In genomic region chr6:18390476-18390875, GRCh38 we compare ENCODE assay signal across 18 cellular contexts. TPM values are rescaled to one million over a fixed set of nuclear protein-coding genes. Genes with fewer than 3 reads are reported as not detected.
DNase-seq lines count a peak whose midpoint lies in the region; TF ChIP-seq lines count a peak whose summit lies in the region.
"Had no signal": no experiment of that assay in that cellular context is flagged by ENCODE, and none has a peak within 500 bp of the region (broad histone marks: within the 10 kb centered on the region; RNA-seq: fewer than 3 reads in every experiment).

No MANE protein-coding gene starts in this region.

- H3K36me3 ChIP-seq in OCI-LY3 (replicated peaks; ENCODE audit: low read depth, low read length) (peaks cover 61% of the 10 kb centered on the region), prostate gland (no peaks in the 10 kb centered on the region)

- peak overlapping the region; percentile 98 for H3K9ac ChIP-seq in OCI-LY3 (ENCODE audit: low read length)

- peaks cover 84% of the 10 kb centered on the region for H3K79me2 ChIP-seq in OCI-LY3 (ENCODE audit: low read length)

- peak; percentile 17 for DNase-seq in COLO829 (ENCODE audit: low spot score)
- no peak for DNase-seq in dorsolateral prefrontal cortex
- DNase-seq in prostate gland (ENCODE audit: low spot score), result no peak
- DNase-seq in midbrain (lab: John Stamatoyannopoulos, UW), result no peak
- DNase-seq in NCI-H748 (lab: John Stamatoyannopoulos, UW; ENCODE audit: unreplicated experiment), result no peak
- no peak for DNase-seq in DMS 273 (lab: John Stamatoyannopoulos, UW; ENCODE audit: unreplicated experiment)
- no peak for DNase-seq in activated T-cell treated with anti-CD3 and anti-CD28 coated beads, Interleukin-2, amount 50 U/mL, for 48 hours
- DNase-seq: activated CD4-positive, CD25-positive, alpha-beta regulatory T cell treated with anti-CD3 and anti-CD28 coated beads, Interleukin-2, amount 50 U/mL, for 72 hours; activated effector memory CD4-positive, alpha-beta T cell treated with Interleukin-2 at 50 U/mL for 16 hours; amygdala; erythroblast; glutamatergic neuron; mesenchymal stem cell; NCI-H1694 treated with DMSO at 0.1 percent for 48 hours; SHP77 treated with DMSO at 0.1 percent for 48 hours; stimulated activated naive CD8-positive, alpha-beta T cell treated with anti-CD3 and anti-CD28 coated beads, Interleukin-15, Interleukin-2, amounts not matched to agents 100 U/mL and 50 U/mL, for 24 hours; T1000 had no signal

- 31% methylated on average over 2 of the region's 2 CpGs for WGBS in prostate gland

- no peak overlapping the region for H2AFZ ChIP-seq in OCI-LY3 (ENCODE audit: low read depth, low read length)

- peaks cover 54% of the 10 kb centered on the region for H3K4me1 ChIP-seq in OCI-LY3 (ENCODE audit: low read length)
- H3K4me1 ChIP-seq in prostate gland (replicated peaks), result no peaks in the 10 kb centered on the region

- H3K4me2 ChIP-seq in OCI-LY3 (ENCODE audit: low read length), result peak overlapping the region; percentile 80

- no peak for TF ChIP-seq POLR2A in prostate gland (IDR thresholded peaks at IDR 0.05)

- H3K9me3 ChIP-seq in OCI-LY3 (ENCODE audit: insufficient read depth, low read length), result no peaks in the 10 kb centered on the region
- no peaks in the 10 kb centered on the region for H3K9me3 ChIP-seq in prostate gland

- H3K4me3 ChIP-seq in OCI-LY3 (ENCODE audit: low read length) (peak overlapping the region; percentile 99), dorsolateral prefrontal cortex (peak overlapping the region in 37 of 59 donors; percentile 5 to 79 (median 65)), prostate gland (peak overlapping the region; percentile 54 to 55)

- H3K27me3 ChIP-seq in OCI-LY3 (ENCODE audit: low read depth, low read length) (no peaks in the 10 kb centered on the region), dorsolateral prefrontal cortex (peaks cover 0 to 24% (median 0%) of the 10 kb centered on the region in 45 donors), prostate gland (replicated peaks; ENCODE audit: insufficient read depth) (no peaks in the 10 kb centered on the region)

- intact Hi-C loops in dorsolateral prefrontal cortex (cut with DNase I) (no loop called here), prostate gland (cut with DNase I) (no loop called here)

- no peak for TF ChIP-seq CTCF in OCI-LY3 (IDR thresholded peaks at IDR 0.05; ENCODE audit: low read depth, low read length)
- no peak for TF ChIP-seq CTCF in dorsolateral prefrontal cortex (IDR thresholded peaks at IDR 0.05 in 54 of 56, conservative IDR thresholded peaks at IDR 0.05 in 2 of 56; ENCODE audit: low read depth in 1 of 56, partially characterized antibody in 56 of 56)
- no peak for TF ChIP-seq CTCF in prostate gland (IDR thresholded peaks at IDR 0.05)

- peaks cover 46% of the 10 kb centered on the region for H4K20me1 ChIP-seq in OCI-LY3 (ENCODE audit: insufficient read depth, low read length)

- peak overlapping the region; percentile 82 for H3K27ac ChIP-seq in OCI-LY3 (ENCODE audit: low read length)
- H3K27ac ChIP-seq in dorsolateral prefrontal cortex, result peak overlapping the region in 4 of 59 donors; percentile 3 to 78 (median 48)
- H3K27ac ChIP-seq in prostate gland, result peak overlapping the region in 1 of 2 donors; percentile 87

RNA-seq across cellular contexts. Expression of gene RNF144B, which starts 3.3 kb away (rescaled TPM):
- total RNA-seq in dorsolateral prefrontal cortex (10 to 100 TPM in 75 of 120 experiments, 1 to 10 TPM in 45; 4.7 to 33.9 (median 11.0) TPM), prostate gland (10 to 100 TPM; 25.3 to 50.8 TPM)
